In the genomic region with DNA sequence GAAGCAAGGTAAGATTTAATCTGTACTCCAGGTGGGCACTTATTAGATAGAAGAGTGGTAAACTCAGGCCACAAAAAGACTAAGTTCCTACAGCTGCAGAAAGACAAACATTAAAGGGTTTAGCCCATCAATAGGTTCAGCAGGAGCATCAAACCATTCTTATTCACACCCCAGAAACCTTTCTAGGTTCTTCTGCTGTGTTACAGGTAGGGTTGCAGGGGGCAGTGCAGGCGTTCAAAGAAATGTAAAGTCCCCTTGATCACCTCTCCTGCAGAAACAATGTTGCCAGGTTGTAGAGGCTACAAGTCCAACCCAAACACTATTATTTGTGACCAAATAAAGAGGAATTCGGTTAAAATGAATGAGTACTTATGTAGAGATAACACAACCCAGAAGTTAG, we compare ENCODE assay signal across 20 cellular contexts. TPM values are rescaled to one million over a fixed set of nuclear protein-coding genes. Genes with fewer than 3 reads are reported as not detected.
DNase-seq lines count a peak whose midpoint lies in the region; ATAC-seq and TF ChIP-seq lines count a peak whose summit lies in the region.
"Had no signal": no experiment of that assay in that cellular context is flagged by ENCODE, and none has a peak within 500 bp of the region (broad histone marks: within the 10 kb centered on the region; RNA-seq: fewer than 3 reads in every experiment).

No MANE protein-coding gene starts in this region.

- peaks cover 7% of the 10 kb centered on the region for H3K9me3 ChIP-seq in H9 (ENCODE audit: control insufficient read depth, low read depth, low read length)
- H3K9me3 ChIP-seq in neural progenitor cell (ENCODE audit: low read depth): peaks cover 9% of the 10 kb centered on the region

- H3K4me3 Mint-ChIP-seq in H9 (peak overlapping the region; percentile 86 to 94), WTC11 (peak overlapping the region; percentile 89), neural progenitor cell (peak overlapping the region; percentile 88)
- H3K4me3 Mint-ChIP-seq: activated naive CD8-positive, alpha-beta T cell treated with anti-CD3 and anti-CD28 coated beads, Interleukin-2, amount 50 U/mL, for 24 hours; stimulated activated memory B cell treated with anti-CD40 and anti-IgM and Interleukin-4, amounts not matched to agents 10 μg/mL and 1 μg/mL and 100 μg/mL, for 72 hours had no signal

- CTCF ChIA-PET in WTC11 (lab: Charles Lee): interaction anchor here (1.7 kb wide), 1 partner anchor 145 kb away, joined by 5 read pairs; no protein-coding TSS in a partner anchor

- no peak overlapping the region for H3K27ac ChIP-seq in H9 (ENCODE audit: insufficient read length, low read depth, low read length)
- H3K27ac ChIP-seq in neural progenitor cell: no peak overlapping the region
- H3K27ac ChIP-seq: left ventricle myocardium inferior had no signal

- TF ChIP-seq CTCF in H9 (conservative IDR thresholded peaks at IDR 0.05) (peak; percentile 37; the same call in 1 of the 3 replicates), WTC11 (IDR thresholded peaks at IDR 0.05) (no peak), neural progenitor cell (IDR thresholded peaks at IDR 0.05) (no peak)

- POLR2A ChIA-PET in WTC11 (lab: Charles Lee): no interaction called here

- peaks cover 34% of the 10 kb centered on the region in 2 experiments for H3K4me1 Mint-ChIP-seq in H9
- H3K4me1 Mint-ChIP-seq in WTC11: peaks cover 34% of the 10 kb centered on the region
- peaks cover 7% of the 10 kb centered on the region for H3K4me1 Mint-ChIP-seq in neural progenitor cell
- H3K4me1 Mint-ChIP-seq: activated naive CD8-positive, alpha-beta T cell treated with anti-CD3 and anti-CD28 coated beads, Interleukin-2, amount 50 U/mL, for 24 hours; stimulated activated memory B cell treated with anti-CD40 and anti-IgM and Interleukin-4, amounts not matched to agents 10 μg/mL and 1 μg/mL and 100 μg/mL, for 72 hours had no signal

- no peak overlapping the region for H4K8ac ChIP-seq in H9 (replicated peaks; ENCODE audit: insufficient read length, low read depth, low read length)

- H4K20me1 ChIP-seq in H9 (ENCODE audit: control insufficient read depth, insufficient read depth, insufficient read length) (no peaks in the 10 kb centered on the region), neural progenitor cell (ENCODE audit: low read depth) (peaks cover 33% of the 10 kb centered on the region)

- no peak overlapping the region for H4K5ac ChIP-seq in H9 (ENCODE audit: insufficient read length, low read depth, low read length)

- H2BK120ac ChIP-seq in H9 (ENCODE audit: low read depth, low read length, poor library complexity, severe bottlenecking): no peak overlapping the region

- no peak overlapping the region for H2BK15ac ChIP-seq in H9 (ENCODE audit: low read depth, low read length)

- H3K9me3 Mint-ChIP-seq in H9 (peaks cover 20 to 21% of the 10 kb centered on the region in 2 experiments), WTC11 (peaks cover 27% of the 10 kb centered on the region), neural progenitor cell (peaks cover 3% of the 10 kb centered on the region)

- peaks cover 7% of the 10 kb centered on the region for H3K23me2 ChIP-seq in H9 (ENCODE audit: insufficient read length, low read depth, low read length, poor library complexity, severe bottlenecking)

- no peak overlapping the region for H3K18ac ChIP-seq in H9 (ENCODE audit: insufficient read length, low read depth, low read length)

- H3K36me3 ChIP-seq in neural progenitor cell: no peaks in the 10 kb centered on the region
- H3K36me3 ChIP-seq: left ventricle myocardium inferior had no signal

- no peak overlapping the region for H3T11ph ChIP-seq in H9 (ENCODE audit: low read length)

- ATAC-seq in WTC11 (peak; percentile 19), HG03045 (IDR thresholded peaks at IDR 0.05; ENCODE audit: unreplicated experiment) (no peak), GM18909 (IDR thresholded peaks at IDR 0.05; ENCODE audit: poor library complexity, unreplicated experiment) (no peak)
- ATAC-seq: activated naive CD8-positive, alpha-beta T cell treated with anti-CD3 and anti-CD28 coated beads, Interleukin-2, amount 50 U/mL, for 24 hours; stimulated activated memory B cell treated with anti-CD40 and anti-IgM and Interleukin-4, amounts not matched to agents 10 μg/mL and 1 μg/mL and 100 μg/mL, for 72 hours; T-cell had no signal

- H3K79me1 ChIP-seq in H9 (ENCODE audit: insufficient read depth, low read depth, low read length, poor library complexity, severe bottlenecking): no peaks in the 10 kb centered on the region

- H3K27me3 Mint-ChIP-seq in H9 (ENCODE audit: low read depth) (peaks cover 28% of the 10 kb centered on the region), WTC11 (ENCODE audit: low read depth) (peaks cover 36% of the 10 kb centered on the region), neural progenitor cell (ENCODE audit: insufficient read depth, low read depth) (peaks cover 12% of the 10 kb centered on the region)

- no peak overlapping the region for H3K14ac ChIP-seq in H9 (ENCODE audit: insufficient read depth, low read length)

- H2AK5ac ChIP-seq in H9 (ENCODE audit: insufficient read length, low read length): no peak overlapping the region

- peaks cover 2% of the 10 kb centered on the region; the same call in 1 of the 2 replicates for H3K4me1 ChIP-seq in H9 (ENCODE audit: insufficient read depth, low read length)
- H3K4me1 ChIP-seq in neural progenitor cell: peaks cover 5% of the 10 kb centered on the region

- 0 out of 7 replicates have a peak overlapping the region, but pooled peaks of 1 of the 3 experiments have one; percentile 0 for H3K27ac Mint-ChIP-seq in H9
- no peak overlapping the region for H3K27ac Mint-ChIP-seq in WTC11
- H3K27ac Mint-ChIP-seq in neural progenitor cell: no peak overlapping the region
- H3K27ac Mint-ChIP-seq: activated naive CD8-positive, alpha-beta T cell treated with anti-CD3 and anti-CD28 coated beads, Interleukin-2, amount 50 U/mL, for 24 hours; CD4-positive, alpha-beta memory T cell; stimulated activated memory B cell treated with anti-CD40 and anti-IgM and Interleukin-4, amounts not matched to agents 10 μg/mL and 1 μg/mL and 100 μg/mL, for 72 hours; T-cell had no signal

- H3F3A ChIP-seq in neural progenitor cell (ENCODE audit: low read depth): peaks cover 16% of the 10 kb centered on the region

- H3K9ac ChIP-seq in H9 (ENCODE audit: extremely low read depth, insufficient read length, low read length) (no peak overlapping the region), neural progenitor cell (no peak overlapping the region)

- H3K36me3 Mint-ChIP-seq in H9 (ENCODE audit: insufficient read depth in 1 of 3, low read depth in 3 of 3) (peaks cover 4 to 22% (median 16%) of the 10 kb centered on the region in 3 experiments), WTC11 (peaks cover 25% of the 10 kb centered on the region), neural progenitor cell (peaks cover 2% of the 10 kb centered on the region)
- H3K36me3 Mint-ChIP-seq: stimulated activated memory B cell treated with anti-CD40 and anti-IgM and Interleukin-4, amounts not matched to agents 10 μg/mL and 1 μg/mL and 100 μg/mL, for 72 hours; T-cell had no signal

- H3K27me3 ChIP-seq in H9 (ENCODE audit: insufficient read depth, low read length) (no peaks in the 10 kb centered on the region; the same call in 1 of the 2 replicates), neural progenitor cell (peaks cover 43% of the 10 kb centered on the region)

- H2AFZ ChIP-seq in H9 (ENCODE audit: low read length): no peak overlapping the region
- peak overlapping the region; percentile 96 for H2AFZ ChIP-seq in neural progenitor cell (replicated peaks)

- H3K56ac ChIP-seq in H9 (ENCODE audit: insufficient read length, low read depth, low read length): no peak overlapping the region

- H3K79me2 ChIP-seq in H9 (ENCODE audit: insufficient read depth, low read length) (no peaks in the 10 kb centered on the region), neural progenitor cell (ENCODE audit: low read depth) (no peaks in the 10 kb centered on the region)

- peak overlapping the region; percentile 81 for H3K4me3 ChIP-seq in iPS-11a (ENCODE audit: low read depth, low read length)
- peak overlapping the region; percentile 87 for H3K4me3 ChIP-seq in neural progenitor cell

- no peak overlapping the region for H2BK12ac ChIP-seq in H9 (ENCODE audit: insufficient read length, low read depth, low read length)

- H3K4ac ChIP-seq in H9 (ENCODE audit: low read depth, low read length): no peak overlapping the region

- H4K91ac ChIP-seq in H9 (ENCODE audit: insufficient read length, low read depth, low read length): no peak overlapping the region

- no peak overlapping the region for H2BK5ac ChIP-seq in H9 (ENCODE audit: insufficient read length, low read length)

- no peak overlapping the region for H2BK20ac ChIP-seq in H9 (ENCODE audit: low read depth, low read length, poor library complexity, severe bottlenecking)

- no CpG with 5 or more reads among the region's 2 CpGs for WGBS in H9 (ENCODE audit: extremely low coverage, insufficient read length, low lambda C conversion rate)

- DNase-seq in H9: peak; percentile 48
- no peak for DNase-seq in WTC11 (ENCODE audit: low spot score)
- no peak for DNase-seq in neural progenitor cell (ENCODE audit: low spot score)
- DNase-seq in hepatic stellate cell (ENCODE audit: low spot score): no peak
- DNase-seq in cerebellar cortex (ENCODE audit: low spot score): no peak
- DNase-seq: activated CD4-positive, alpha-beta T cell treated with anti-CD3 and anti-CD28 coated beads, Interleukin-2, amount 50 U/mL, for 48 hours; activated CD4-positive, CD25-positive, alpha-beta regulatory T cell; activated naive CD8-positive, alpha-beta T cell treated with anti-CD3 and anti-CD28 coated beads, Interleukin-2, amount 50 U/mL, for 24 hours; activated T-cell treated with anti-CD3 and anti-CD28 coated beads, Interleukin-2, amount 50 U/mL, for 48 hours; CD4-positive, alpha-beta memory T cell; central memory CD4-positive, alpha-beta T cell; DND-41; Kasumi-1; left ventricle myocardium inferior; T-cell; trophoblast cell had no signal

- no peak overlapping the region for H3K23ac ChIP-seq in H9 (ENCODE audit: insufficient read length, low read depth, low read length)

- peak overlapping the region; percentile 54 for H3K4me2 ChIP-seq in H9 (ENCODE audit: insufficient read depth, insufficient read length, low read length)
- H3K4me2 ChIP-seq in neural progenitor cell: peak overlapping the region; percentile 99

TF ChIP-seq in WTC11, 78 proteins besides CTCF, POLR2A, EP300 and RAD21 (continues in another document):
- TF ChIP-seq NFYB (CRISPR knock-in tag; conservative IDR thresholded peaks at IDR 0.05; ENCODE audit: low read depth): no peak
- no peak for TF ChIP-seq ZNF121 (CRISPR knock-in tag; IDR thresholded peaks at IDR 0.05)
- TF ChIP-seq MXD4 (CRISPR knock-in tag; IDR thresholded peaks at IDR 0.05; ENCODE audit: borderline replicate concordance): no peak
- TF ChIP-seq CREM (CRISPR knock-in tag; IDR thresholded peaks at IDR 0.05): no peak
- no peak for TF ChIP-seq ESRRA (CRISPR knock-in tag; IDR thresholded peaks at IDR 0.05; ENCODE audit: borderline replicate concordance)
- no peak for TF ChIP-seq CREB1 (CRISPR knock-in tag; IDR thresholded peaks at IDR 0.05)

RNA-seq across cellular contexts. Expression of a gene that starts 31.8 kb away (rescaled TPM):
- total RNA-seq in H9 (2021): 13.6 and 15.9 TPM in 2 replicates
- 13.5 to 15.5 TPM (median 13.6 TPM) in 3 replicates for total RNA-seq in WTC11 (2021)
- total RNA-seq in neural progenitor cell (ENCODE audit: low replicate concordance): 2.4 and 6.1 TPM in 2 replicates
